In genomic region chr14:67319142-67319541, GRCh38 we compare ENCODE assay signal across 24 cellular contexts.
A peak's percentile ranks its signal among the peaks of the same experiment; 100 is the strongest.
DNase-seq lines count a peak whose midpoint lies in the region; ATAC-seq, FAIRE-seq and TF ChIP-seq lines count a peak whose summit lies in the region.
"Had no signal": no experiment of that assay in that cellular context is flagged by ENCODE, and none has a peak within 500 bp of the region (broad histone marks: within the 10 kb centered on the region; RNA-seq: fewer than 3 reads in every experiment).

No MANE protein-coding gene starts in this region.

- peaks cover 84% of the 10 kb centered on the region for H3K36me3 ChIP-seq in RWPE2 (ENCODE audit: low read depth)

- DNase-seq in AG10803 (ENCODE audit: low read depth) (peak; percentile 9), HTR-8/SVneo (ENCODE audit: insufficient read length, low spot score) (peak; percentile 97), RWPE2 (ENCODE audit: low spot score) (no peak), fibroblast of pulmonary artery (ENCODE audit: low read depth) (peak; percentile 12), T1000 (lab: John Stamatoyannopoulos, UW) (no peak), DMS 273 (lab: John Stamatoyannopoulos, UW; ENCODE audit: unreplicated experiment) (no peak)
- DNase-seq in stimulated activated CD4-positive, alpha-beta T cell treated with anti-CD3 and anti-CD28 coated beads, Interleukin-4, amount 100 ng/mL, for 24 hours: no peak
- no peak for DNase-seq in activated naive CD4-positive, alpha-beta T cell treated with anti-CD3 and anti-CD28 coated beads, Interleukin-2, amount 50 U/mL, for 16 hours
- DNase-seq: activated B cell treated with CpG ODN at 0.5 μM for 24 hours; activated CD4-positive, alpha-beta T cell treated with anti-CD3 and anti-CD28 coated beads, Interleukin-2, amount 50 U/mL, for 4 hours; activated effector memory CD4-positive, alpha-beta T cell treated with anti-CD3 and anti-CD28 coated beads, Interleukin-2, amount 50 U/mL, for 16 hours; brain microvascular endothelial cell; COR-L47; foreskin fibroblast; mesendoderm; naive thymus-derived CD4-positive, alpha-beta T cell; NCI-H1105; retina; RPMI8226; stimulated activated CD4-positive, alpha-beta T cell treated with anti-CD3 and anti-CD28 coated beads, Interleukin-4, amount 100 ng/mL, for 1 hour; stimulated activated naive B cell treated with anti-CD40 and anti-IgM and Interleukin-4, amounts not matched to agents 10 μg/mL and 1 μg/mL and 100 μg/mL, for 72 hours had no signal

- ATAC-seq in RWPE2 (ENCODE audit: low read depth): peak; percentile 70
- ATAC-seq: naive thymus-derived CD4-positive, alpha-beta T cell; stimulated activated naive B cell treated with anti-CD40 and anti-IgM and Interleukin-4, amounts not matched to agents 10 μg/mL and 1 μg/mL and 100 μg/mL, for 72 hours had no signal

- peak; percentile 99 for FAIRE-seq in HTR-8/SVneo (lab: Jason Lieb, UNC)
- FAIRE-seq: GM12891, H1 had no signal

- no peaks in the 10 kb centered on the region for H3K9me3 ChIP-seq in RWPE2 (ENCODE audit: severe bottlenecking)
- H3K9me3 ChIP-seq: BLaER1 had no signal

- peaks cover 5% of the 10 kb centered on the region for H3K4me1 ChIP-seq in RWPE2 (ENCODE audit: insufficient read depth, poor library complexity, severe bottlenecking)
- H3K4me1 ChIP-seq: BLaER1 had no signal

- H3K4me3 ChIP-seq in AG10803 (ENCODE audit: low read length): no peak overlapping the region
- H3K4me3 ChIP-seq in RWPE2 (ENCODE audit: severe bottlenecking): no peak overlapping the region
- no peak overlapping the region for H3K4me3 ChIP-seq in fibroblast of pulmonary artery (replicated peaks; ENCODE audit: low read depth, low read length)
- H3K4me3 ChIP-seq: BLaER1 had no signal

- TF ChIP-seq CTCF in AG10803 (conservative IDR thresholded peaks at IDR 0.05; ENCODE audit: low read length) (no peak), RWPE2 (IDR thresholded peaks at IDR 0.05; ENCODE audit: poor library complexity, severe bottlenecking) (no peak), fibroblast of pulmonary artery (IDR thresholded peaks at IDR 0.05; ENCODE audit: low read length, missing control alignments) (no peak)

- H3K27ac ChIP-seq in RWPE2 (ENCODE audit: poor library complexity, severe bottlenecking): no peak overlapping the region
- H3K27ac ChIP-seq: BLaER1, brain microvascular endothelial cell had no signal

- no peaks in the 10 kb centered on the region for H3K27me3 ChIP-seq in RWPE2 (ENCODE audit: insufficient read depth, poor library complexity, severe bottlenecking)
- H3K27me3 ChIP-seq: BLaER1, brain microvascular endothelial cell had no signal

Comparison
In these comparisons a context has a peak if more than half of its experiments do, and no peak if none do; other contexts are left out.
1. DNase-seq: peak in AG10803 (single experiment), HTR-8/SVneo (single experiment) and fibroblast of pulmonary artery (single experiment); none in RWPE2 (single experiment), T1000 (single experiment), DMS 273 (single experiment), stimulated activated CD4-positive, alpha-beta T cell treated with anti-CD3 and anti-CD28 coated beads, Interleukin-4, amount 100 ng/mL, for 24 hours (single experiment) and activated naive CD4-positive, alpha-beta T cell treated with anti-CD3 and anti-CD28 coated beads, Interleukin-2, amount 50 U/mL, for 16 hours (single experiment).